In the genomic region with DNA sequence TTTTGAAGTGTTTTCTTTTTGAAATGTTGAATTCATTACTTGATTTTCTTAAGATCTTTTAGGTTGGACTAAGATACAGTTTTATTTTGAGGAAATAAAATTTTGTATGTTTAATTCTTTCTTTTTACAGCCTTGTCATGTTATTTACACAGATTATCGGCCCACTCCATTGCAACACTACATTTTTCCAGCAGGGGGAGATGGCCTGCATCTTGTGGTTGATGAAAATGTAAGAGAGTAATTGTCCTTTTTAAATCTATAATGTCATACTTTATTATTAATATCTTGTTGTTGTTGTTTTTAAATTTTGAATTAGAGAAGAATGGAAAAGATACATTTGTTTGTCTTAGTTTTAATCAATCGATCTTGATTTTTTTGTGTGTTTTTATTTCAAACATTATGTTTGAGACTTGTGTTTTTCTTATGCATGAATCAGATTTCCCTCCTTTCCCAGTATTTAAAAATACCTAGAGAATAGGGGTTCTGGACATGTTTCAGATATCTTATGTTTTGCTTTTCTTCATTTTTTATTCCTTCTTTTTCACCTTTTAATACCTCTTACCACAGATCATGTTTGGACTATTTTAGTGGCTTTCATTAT, we compare ENCODE assay signal across 9 cellular contexts.
DNase-seq lines count a peak whose midpoint lies in the region; ATAC-seq lines count a peak whose summit lies in the region.
"Had no signal": no experiment of that assay in that cellular context is flagged by ENCODE, and none has a peak within 500 bp of the region (broad histone marks: within the 10 kb centered on the region; RNA-seq: fewer than 3 reads in every experiment).

No MANE protein-coding gene starts in this region.

- H3K27ac Mint-ChIP-seq in T-helper 2 cell treated with Interferon-gamma antibody and Interleukin-4, amounts not matched to agents 5 μg/mL and 100 μg/mL, for 36 hours: peak overlapping the region; percentile 66

- H3K9me3 Mint-ChIP-seq in T-helper 2 cell treated with Interferon-gamma antibody and Interleukin-4, amounts not matched to agents 5 μg/mL and 100 μg/mL, for 36 hours: no peaks in the 10 kb centered on the region
- H3K9me3 Mint-ChIP-seq: activated naive CD4-positive, alpha-beta T cell treated with anti-CD3 and anti-CD28 coated beads, Interleukin-2, amount 50 U/mL, for 72 hours had no signal

- DNase-seq in COLO829 (ENCODE audit: low spot score): peak; percentile 10
- peak; percentile 39 for DNase-seq in T-helper 2 cell treated with Interferon-gamma antibody and Interleukin-4, amounts not matched to agents 5 μg/mL and 100 μg/mL, for 36 hours (ENCODE audit: low spot score)
- peak; percentile 81 for DNase-seq in astrocyte of the hippocampus (ENCODE audit: low read depth, low spot score)
- DNase-seq in iPS-NIHi11 (ENCODE audit: low spot score): peak; percentile 39
- peak; percentile 9 to 42 for DNase-seq in stimulated activated CD4-positive, alpha-beta T cell treated with anti-CD3 and anti-CD28 coated beads, Interleukin-15, amount 100 ng/mL, for 1 hour (ENCODE audit: low read depth in 1 of 2, low spot score in 1 of 2)

- H3K4me3 Mint-ChIP-seq in T-helper 2 cell treated with Interferon-gamma antibody and Interleukin-4, amounts not matched to agents 5 μg/mL and 100 μg/mL, for 36 hours: no peak overlapping the region

- ATAC-seq in HG03175 (IDR thresholded peaks at IDR 0.05; ENCODE audit: unreplicated experiment) (peak; percentile 51), HG02642 (IDR thresholded peaks at IDR 0.05; ENCODE audit: poor library complexity, unreplicated experiment) (no peak), GM18519 (IDR thresholded peaks at IDR 0.05; ENCODE audit: low FRiP score, unreplicated experiment) (no peak)
- ATAC-seq: activated naive CD4-positive, alpha-beta T cell treated with anti-CD3 and anti-CD28 coated beads, Interleukin-2, amount 50 U/mL, for 72 hours had no signal

- peaks cover 2% of the 10 kb centered on the region for H3K4me1 Mint-ChIP-seq in T-helper 2 cell treated with Interferon-gamma antibody and Interleukin-4, amounts not matched to agents 5 μg/mL and 100 μg/mL, for 36 hours (ENCODE audit: low read depth)

- no peaks in the 10 kb centered on the region for H3K27me3 Mint-ChIP-seq in T-helper 2 cell treated with Interferon-gamma antibody and Interleukin-4, amounts not matched to agents 5 μg/mL and 100 μg/mL, for 36 hours (ENCODE audit: low read depth)

- H3K36me3 Mint-ChIP-seq in T-helper 2 cell treated with Interferon-gamma antibody and Interleukin-4, amounts not matched to agents 5 μg/mL and 100 μg/mL, for 36 hours (ENCODE audit: low read depth): peaks cover 59% of the 10 kb centered on the region

Comparison
In these comparisons a context has a peak if more than half of its experiments do, and no peak if none do; other contexts are left out.
1. DNase-seq: peak in every context shown above with its lines; median percentile 81 in astrocyte of the hippocampus; 39 in T-helper 2 cell treated with Interferon-gamma antibody and Interleukin-4, amounts not matched to agents 5 μg/mL and 100 μg/mL, for 36 hours; 39 in iPS-NIHi11; 26 in stimulated activated CD4-positive, alpha-beta T cell treated with anti-CD3 and anti-CD28 coated beads, Interleukin-15, amount 100 ng/mL, for 1 hour; 10 in COLO829.